Comparison of ENCODE assay signal across 8 cellular contexts in the genomic region with DNA sequence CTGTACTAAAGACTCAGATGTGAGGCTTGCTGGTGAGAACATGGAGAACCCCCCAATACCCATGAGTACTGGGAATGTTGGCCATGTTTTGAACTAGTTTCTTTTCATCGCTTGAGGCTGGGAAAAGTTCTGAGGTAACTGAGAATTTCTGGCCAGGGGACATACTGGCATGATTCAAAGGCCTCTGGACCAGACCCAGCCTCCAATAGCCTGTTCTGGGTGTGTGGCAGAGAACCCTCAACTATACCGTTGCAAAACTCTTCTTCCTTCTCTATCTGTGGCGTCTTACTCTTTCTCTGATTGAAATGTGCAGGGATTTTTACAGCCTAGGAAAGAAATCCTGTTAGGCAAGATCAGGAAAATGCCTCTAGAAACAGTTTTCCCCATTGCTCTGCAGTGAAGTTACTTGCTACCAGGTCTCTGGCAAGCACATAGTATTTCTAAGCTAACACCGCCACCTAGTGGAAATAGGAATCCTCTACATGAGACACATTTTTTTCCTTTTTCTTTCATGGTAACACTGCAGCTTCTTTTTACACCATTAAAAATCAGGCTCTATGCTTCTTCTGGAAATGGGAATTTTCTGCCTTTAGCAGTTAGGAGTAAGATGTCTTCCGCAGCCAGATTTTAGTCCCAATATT.
DNase-seq lines count a peak whose midpoint lies in the region; ATAC-seq and TF ChIP-seq lines count a peak whose summit lies in the region.

No MANE protein-coding gene starts in this region.

- no peak overlapping the region for H3K4me3 ChIP-seq in AG04449 (ENCODE audit: low read depth, low read length)
- H3K4me3 ChIP-seq in adipocyte (ENCODE audit: low read length), result peak overlapping the region; percentile 28
- no peak overlapping the region for H3K4me3 ChIP-seq in heart left ventricle

- no peaks in the 10 kb centered on the region for H3K36me3 ChIP-seq in adipocyte (ENCODE audit: control insufficient read depth, insufficient read depth, low read length, severe bottlenecking)
- peaks cover 0 to 5% (median 0%) of the 10 kb centered on the region in 9 donors for H3K36me3 ChIP-seq in heart left ventricle

- peak; percentile 51 for TF ChIP-seq CTCF in AG04449 (IDR thresholded peaks at IDR 0.05; ENCODE audit: insufficient read depth, low read length, missing control alignments)
- TF ChIP-seq CTCF in GM10248 (IDR thresholded peaks at IDR 0.05; ENCODE audit: control extremely low read depth, extremely low read depth, low read depth, missing control alignments), result peak; percentile 45
- TF ChIP-seq CTCF in heart left ventricle (IDR thresholded peaks at IDR 0.05), result peak; percentile 48 to 85 (median 66)

- intact Hi-C loops in heart left ventricle (cut with DNase I), result loop anchor here (1.0 to 10.0 kb wide), 7 partner anchors 209 to 281 kb away; a partner anchor contains a TSS

- H3K27me3 ChIP-seq in adipocyte (replicated peaks; ENCODE audit: control insufficient read depth, insufficient read depth, low read length) (peaks cover 13% of the 10 kb centered on the region), heart left ventricle (peaks cover 0 to 2% (median 0%) of the 10 kb centered on the region in 9 donors)

- POLR2A ChIA-PET in AG04449 (lab: Yijun Ruan, JAX) (no interaction called here), GM10248 (lab: Yijun Ruan, JAX) (no interaction called here)

- peak overlapping the region in 1 of 12 donors; percentile 26 for H3K27ac ChIP-seq in heart left ventricle

- peak overlapping the region; percentile 13 for H3K9ac ChIP-seq in adipocyte (ENCODE audit: low read length)

- 27 to 47% (median 40%) methylated on average over 5 of the region's 5 CpGs for WGBS in heart left ventricle, 4 donors

- CTCF ChIA-PET in AG04449 (lab: Yijun Ruan, JAX) (interaction anchor here (0.8 to 3.7 kb wide), 9 partner anchors 8 to 299 kb away, joined by 3 to 48 read pairs (median 4); a partner anchor contains a TSS), GM10248 (lab: Yijun Ruan, JAX) (interaction anchor here (0.7 to 1.6 kb wide), 5 partner anchors 27 to 1889 kb away, joined by 3 to 5 read pairs (median 4); no protein-coding TSS in a partner anchor)

- no peak for TF ChIP-seq POLR2A in heart left ventricle (IDR thresholded peaks at IDR 0.05)

- peaks cover 6% of the 10 kb centered on the region for H3K4me1 ChIP-seq in adipocyte (ENCODE audit: control insufficient read depth, insufficient read depth, low read length)
- no peaks in the 10 kb centered on the region for H3K4me1 ChIP-seq in heart left ventricle

- H3K9me3 ChIP-seq in adipocyte (ENCODE audit: control insufficient read depth, low read length) (no peaks in the 10 kb centered on the region), heart left ventricle (no peaks in the 10 kb centered on the region)

- peak; percentile 10 for DNase-seq in AG04449 (ENCODE audit: low read depth, low spot score)
- peak; percentile 42 for DNase-seq in GM10248 (ENCODE audit: extremely low spot score)
- peak; percentile 46 for DNase-seq in NCI-H2171 treated with DMSO at 0.1 percent for 48 hours (lab: John Stamatoyannopoulos, UW)
- DNase-seq in adipocyte (ENCODE audit: low read depth), result peak; percentile 89
- no peak for DNase-seq in heart left ventricle
- peak; percentile 33 for DNase-seq in putamen (ENCODE audit: low spot score)
- DNase-seq in activated T-cell treated with anti-CD3 and anti-CD28 coated beads, Interleukin-2, amount 50 U/mL, for 1 hour, result no peak

- ATAC-seq in HG02852 (IDR thresholded peaks at IDR 0.05; ENCODE audit: unreplicated experiment), result peak; percentile 87
- ATAC-seq in heart left ventricle, result peak in 3 of 4 donors; percentile 53 to 78 (median 74)

Comparison
In these comparisons a context has a peak if more than half of its experiments do, and no peak if none do; other contexts are left out.
1. DNase-seq: peak in AG04449 (single experiment), GM10248 (single experiment), NCI-H2171 treated with DMSO at 0.1 percent for 48 hours (single experiment), adipocyte (single experiment) and putamen (single experiment); none in heart left ventricle (0 of 5) and activated T-cell treated with anti-CD3 and anti-CD28 coated beads, Interleukin-2, amount 50 U/mL, for 1 hour (single experiment).
2. Peak in every context shown above with its lines, with median percentiles within 50 percentile points of each other: CTCF ChIP-seq.